In the genomic region with DNA sequence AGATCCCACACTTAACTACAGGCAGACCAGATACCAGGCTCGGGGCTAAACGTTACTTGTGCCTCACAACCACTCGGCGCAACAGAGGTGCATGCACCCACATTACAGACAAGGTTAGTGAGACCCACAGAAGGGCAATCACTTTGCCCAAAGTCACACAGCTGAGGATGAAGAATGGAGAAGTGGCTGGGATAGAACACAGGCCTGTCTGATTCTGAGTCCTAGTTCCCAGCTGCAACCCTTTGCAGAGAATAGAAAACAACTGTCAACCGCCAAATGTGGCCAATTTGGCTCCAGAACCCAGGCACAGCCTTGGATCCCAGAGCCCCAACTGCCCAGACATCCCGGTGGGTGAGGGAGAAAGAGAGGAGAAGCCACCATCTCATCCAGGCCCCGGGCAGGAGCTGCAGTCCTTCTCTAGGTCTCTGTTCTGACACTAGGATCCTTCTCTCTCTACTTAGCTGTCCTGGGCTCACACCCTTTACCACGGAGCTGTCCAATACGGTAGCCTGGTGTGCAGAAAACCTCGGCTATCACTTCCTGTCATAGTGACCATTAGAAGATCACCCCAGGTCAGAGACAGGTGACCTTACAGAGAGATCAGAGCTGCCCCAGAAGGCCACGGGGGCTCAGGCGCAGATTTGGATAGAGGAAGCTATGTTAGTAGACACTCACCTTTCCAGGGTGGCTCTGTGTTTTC, we compare ENCODE assay signal across 14 cellular contexts. TPM values are rescaled to one million over a fixed set of nuclear protein-coding genes. Genes with fewer than 3 reads are reported as not detected.
DNase-seq lines count a peak whose midpoint lies in the region; ATAC-seq, FAIRE-seq and TF ChIP-seq lines count a peak whose summit lies in the region.
"Had no signal": no experiment of that assay in that cellular context is flagged by ENCODE, and none has a peak within 500 bp of the region (broad histone marks: within the 10 kb centered on the region; RNA-seq: fewer than 3 reads in every experiment).

No MANE protein-coding gene starts in this region.

- TF ChIP-seq CTCF in activated CD8-positive, alpha-beta T cell treated with anti-CD3 and anti-CD28 coated beads for 36 hours (IDR thresholded peaks at IDR 0.05) = no peak
- no peak for TF ChIP-seq CTCF in endodermal cell (conservative IDR thresholded peaks at IDR 0.05)

- no peak for DNase-seq in activated CD8-positive, alpha-beta T cell treated with anti-CD3 and anti-CD28 coated beads for 36 hours
- no peak for DNase-seq in activated CD8-positive, alpha-beta T cell treated with anti-CD3 and anti-CD28 coated beads, Interleukin-2, amount 10 ng/mL, durations not matched to agents 7 days and 5 days
- DNase-seq in RKO (ENCODE audit: low spot score) (peak; percentile 45), endodermal cell (peak; percentile 56), urothelium cell line (ENCODE audit: low spot score) (no peak), COLO829 (ENCODE audit: low spot score) (no peak)
- DNase-seq: activated CD4-positive, alpha-beta T cell treated with anti-CD3 and anti-CD28 coated beads for 4 hours; stimulated activated CD4-positive, alpha-beta T cell treated with anti-CD3 and anti-CD28 coated beads, Interleukin-12 subunit alpha, Interleukin-12 subunit beta, amount 100 ng/mL, for 4 hours; stimulated activated CD8-positive, alpha-beta memory T cell treated with anti-CD3 and anti-CD28 coated beads, Interleukin-4, amount 100 ng/mL, for 48 hours had no signal

- 87 to 94% methylated on average over 8 to 12 of the region's 12 CpGs for WGBS in endodermal cell (ENCODE audit: insufficient coverage in 1 of 2, insufficient read length in 1 of 2), 2 experiments

- no peaks in the 10 kb centered on the region for H3K27me3 Mint-ChIP-seq in activated CD8-positive, alpha-beta T cell treated with anti-CD3 and anti-CD28 coated beads for 36 hours
- no peaks in the 10 kb centered on the region for H3K27me3 Mint-ChIP-seq in activated CD8-positive, alpha-beta T cell treated with anti-CD3 and anti-CD28 coated beads, Interleukin-2, amount 10 ng/mL, durations not matched to agents 7 days and 5 days (ENCODE audit: low read depth)
- no peaks in the 10 kb centered on the region for H3K27me3 Mint-ChIP-seq in endodermal cell (ENCODE audit: insufficient read depth)
- H3K27me3 Mint-ChIP-seq: natural killer cell treated with Interleukin-12 subunit alpha and Interleukin-12 subunit beta and Interleukin-15 and Interleukin-18, amount 100 ng/mL, for 72 hours had no signal

- POLR2A ChIA-PET in activated CD8-positive, alpha-beta T cell treated with anti-CD3 and anti-CD28 coated beads for 36 hours (lab: Charles Lee) = interaction anchor here (0.8 kb wide), 1 partner anchor 175 kb away, joined by 4 read pairs; no protein-coding TSS in a partner anchor
- POLR2A ChIA-PET in activated CD8-positive, alpha-beta T cell treated with anti-CD3 and anti-CD28 coated beads, Interleukin-2, amount 10 ng/mL, durations not matched to agents 7 days and 5 days (lab: Charles Lee) = interaction anchor here (1.5 kb wide), 1 partner anchor 174 kb away, joined by 3 read pairs; no protein-coding TSS in a partner anchor

- CTCF ChIA-PET in activated CD8-positive, alpha-beta T cell treated with anti-CD3 and anti-CD28 coated beads for 36 hours (lab: Charles Lee) = interaction anchor here (0.8 to 7.4 kb wide), 8 partner anchors 10 to 344 kb away, joined by 4 to 59 read pairs (median 7); no protein-coding TSS in a partner anchor
- CTCF ChIA-PET in activated CD8-positive, alpha-beta T cell treated with anti-CD3 and anti-CD28 coated beads, Interleukin-2, amount 10 ng/mL, durations not matched to agents 7 days and 5 days (lab: Charles Lee) = interaction anchor here (1.0 to 3.9 kb wide), 5 partner anchors 73 to 340 kb away, joined by 3 to 32 read pairs (median 5); no protein-coding TSS in a partner anchor

- H3K36me3 ChIP-seq in endodermal cell (ENCODE audit: control insufficient read depth, insufficient read depth, low read length) (no peaks in the 10 kb centered on the region), skeletal muscle tissue (ENCODE audit: control insufficient read depth in 3 of 3, insufficient read depth in 3 of 3, low read length in 3 of 3) (no peaks in the 10 kb centered on the region)

- peak overlapping the region; percentile 53 for H3K4me3 Mint-ChIP-seq in activated CD8-positive, alpha-beta T cell treated with anti-CD3 and anti-CD28 coated beads for 36 hours
- H3K4me3 Mint-ChIP-seq in activated CD8-positive, alpha-beta T cell treated with anti-CD3 and anti-CD28 coated beads, Interleukin-2, amount 10 ng/mL, durations not matched to agents 7 days and 5 days = no peak overlapping the region
- no peak overlapping the region for H3K4me3 Mint-ChIP-seq in endodermal cell
- H3K4me3 Mint-ChIP-seq: GM23338; natural killer cell treated with Interleukin-12 subunit alpha and Interleukin-12 subunit beta and Interleukin-15 and Interleukin-18, amount 100 ng/mL, for 72 hours had no signal

- H3K27ac Mint-ChIP-seq in activated CD8-positive, alpha-beta T cell treated with anti-CD3 and anti-CD28 coated beads for 36 hours = no peak overlapping the region
- no peak overlapping the region for H3K27ac Mint-ChIP-seq in activated CD8-positive, alpha-beta T cell treated with anti-CD3 and anti-CD28 coated beads, Interleukin-2, amount 10 ng/mL, durations not matched to agents 7 days and 5 days
- H3K27ac Mint-ChIP-seq in endodermal cell = no peak overlapping the region
- H3K27ac Mint-ChIP-seq: GM23338; natural killer cell treated with Interleukin-12 subunit alpha and Interleukin-12 subunit beta and Interleukin-15 and Interleukin-18, amount 100 ng/mL, for 72 hours had no signal

- H3K4me1 ChIP-seq in endodermal cell (ENCODE audit: control insufficient read depth, insufficient read depth, low read length) (no peaks in the 10 kb centered on the region), skeletal muscle tissue (ENCODE audit: control insufficient read depth in 3 of 3, insufficient read depth in 3 of 3, low read length in 3 of 3) (peaks cover 8 to 21% (median 11%) of the 10 kb centered on the region in 3 donors)

- H3K4me3 ChIP-seq in endodermal cell (ENCODE audit: low read length) (no peak overlapping the region), skeletal muscle tissue (ENCODE audit: low read length in 3 of 3) (peak overlapping the region; percentile 15 to 66 (median 34))
- H3K4me3 ChIP-seq: GM23338 had no signal

- no peak for ATAC-seq in activated CD8-positive, alpha-beta T cell treated with anti-CD3 and anti-CD28 coated beads for 36 hours
- ATAC-seq in activated CD8-positive, alpha-beta T cell treated with anti-CD3 and anti-CD28 coated beads, Interleukin-2, amount 10 ng/mL, durations not matched to agents 7 days and 5 days = no peak
- ATAC-seq in GM21423 (IDR thresholded peaks at IDR 0.05; ENCODE audit: unreplicated experiment) = no peak
- ATAC-seq: natural killer cell treated with Interleukin-12 subunit alpha and Interleukin-12 subunit beta and Interleukin-15 and Interleukin-18, amount 100 ng/mL, for 72 hours had no signal

- no peak for FAIRE-seq in urothelium cell line (lab: Jason Lieb, UNC)
- FAIRE-seq: G401.6 had no signal

- H3K36me3 Mint-ChIP-seq in activated CD8-positive, alpha-beta T cell treated with anti-CD3 and anti-CD28 coated beads for 36 hours (ENCODE audit: low read depth) = no peaks in the 10 kb centered on the region
- H3K36me3 Mint-ChIP-seq in activated CD8-positive, alpha-beta T cell treated with anti-CD3 and anti-CD28 coated beads, Interleukin-2, amount 10 ng/mL, durations not matched to agents 7 days and 5 days (ENCODE audit: low read depth) = no peaks in the 10 kb centered on the region
- H3K36me3 Mint-ChIP-seq in endodermal cell (ENCODE audit: low read depth) = peaks cover 11% of the 10 kb centered on the region
- H3K36me3 Mint-ChIP-seq: natural killer cell treated with Interleukin-12 subunit alpha and Interleukin-12 subunit beta and Interleukin-15 and Interleukin-18, amount 100 ng/mL, for 72 hours had no signal

- H3K4me1 Mint-ChIP-seq in activated CD8-positive, alpha-beta T cell treated with anti-CD3 and anti-CD28 coated beads for 36 hours (ENCODE audit: low read depth) = peaks cover 4% of the 10 kb centered on the region
- peaks cover 16% of the 10 kb centered on the region for H3K4me1 Mint-ChIP-seq in activated CD8-positive, alpha-beta T cell treated with anti-CD3 and anti-CD28 coated beads, Interleukin-2, amount 10 ng/mL, durations not matched to agents 7 days and 5 days (ENCODE audit: low read depth)
- H3K4me1 Mint-ChIP-seq in endodermal cell = peaks cover 9% of the 10 kb centered on the region

- H3K27ac ChIP-seq in endodermal cell (ENCODE audit: low read depth, low read length) (no peak overlapping the region), skeletal muscle tissue (ENCODE audit: low read depth, low read length) (no peak overlapping the region)

- no peaks in the 10 kb centered on the region for H3K27me3 ChIP-seq in endodermal cell (ENCODE audit: control insufficient read depth, insufficient read depth, low read length, poor library complexity, severe bottlenecking)
- peaks cover 0 to 3% (median 0%) of the 10 kb centered on the region in 3 donors for H3K27me3 ChIP-seq in skeletal muscle tissue (ENCODE audit: control insufficient read depth in 3 of 3, insufficient read depth in 3 of 3, low read length in 3 of 3)

- H3K9me3 ChIP-seq in endodermal cell (ENCODE audit: control insufficient read depth, low read length) (no peaks in the 10 kb centered on the region), skeletal muscle tissue (ENCODE audit: control insufficient read depth in 3 of 3, low read length in 3 of 3) (no peaks in the 10 kb centered on the region)

- intact Hi-C loops in activated CD8-positive, alpha-beta T cell treated with anti-CD3 and anti-CD28 coated beads for 36 hours (cut with micrococcal nuclease) = loop anchor here (5.0 kb wide), 1 partner anchor 345 kb away; no protein-coding TSS in a partner anchor

- H3K9ac ChIP-seq in endodermal cell (ENCODE audit: extremely low read depth, low read length, poor library complexity, severe bottlenecking) (no peak overlapping the region), skeletal muscle tissue (ENCODE audit: low read depth in 1 of 3, low read length in 3 of 3) (peak overlapping the region in 2 of 3 donors; percentile 20 to 69)

- H3K9me3 Mint-ChIP-seq in activated CD8-positive, alpha-beta T cell treated with anti-CD3 and anti-CD28 coated beads for 36 hours = no peaks in the 10 kb centered on the region
- no peaks in the 10 kb centered on the region for H3K9me3 Mint-ChIP-seq in activated CD8-positive, alpha-beta T cell treated with anti-CD3 and anti-CD28 coated beads, Interleukin-2, amount 10 ng/mL, durations not matched to agents 7 days and 5 days (ENCODE audit: insufficient read depth)
- H3K9me3 Mint-ChIP-seq in endodermal cell = no peaks in the 10 kb centered on the region
- H3K9me3 Mint-ChIP-seq: GM23338; natural killer cell treated with Interleukin-12 subunit alpha and Interleukin-12 subunit beta and Interleukin-15 and Interleukin-18, amount 100 ng/mL, for 72 hours had no signal

RNA-seq across cellular contexts. Expression of a gene that starts 59.1 kb away (rescaled TPM):
- 1 to 10 TPM in 1 of 2 experiments, under 1 TPM in 1; 0.76 to 1.0 TPM for total RNA-seq in activated CD8-positive, alpha-beta T cell treated with anti-CD3 and anti-CD28 coated beads for 36 hours
- total RNA-seq in activated CD8-positive, alpha-beta T cell treated with anti-CD3 and anti-CD28 coated beads, Interleukin-2, amount 10 ng/mL, durations not matched to agents 7 days and 5 days = 1 to 10 TPM; 1.6 to 1.9 TPM
- total RNA-seq in endodermal cell (10 to 100 TPM; 21.6 to 24.4 TPM), skeletal muscle tissue (1.0 TPM)
- 8.7 TPM for polyA plus RNA-seq in endodermal cell (2013, experiment 1 of 2)
- 8.7 TPM for polyA plus RNA-seq in endodermal cell (2013, experiment 2 of 2)

Comparison
In these comparisons a context has a peak if more than half of its experiments do, and no peak if none do; other contexts are left out.
1. DNase-seq: peak in RKO (single experiment) and endodermal cell (single experiment); none in activated CD8-positive, alpha-beta T cell treated with anti-CD3 and anti-CD28 coated beads for 36 hours (single experiment), activated CD8-positive, alpha-beta T cell treated with anti-CD3 and anti-CD28 coated beads, Interleukin-2, amount 10 ng/mL, durations not matched to agents 7 days and 5 days (single experiment), urothelium cell line (single experiment) and COLO829 (single experiment).
2. RNA of a gene that starts 59.1 kb away (total RNA-seq): 21.6 to 24.4 TPM in endodermal cell; 1.6 to 1.9 TPM in activated CD8-positive, alpha-beta T cell treated with anti-CD3 and anti-CD28 coated beads, Interleukin-2, amount 10 ng/mL, durations not matched to agents 7 days and 5 days, 1.0 TPM in skeletal muscle tissue (single experiment) and 0.76 to 1.0 TPM in activated CD8-positive, alpha-beta T cell treated with anti-CD3 and anti-CD28 coated beads for 36 hours; every median in the first group is over 4 times any median in the second.